In the genomic region with DNA sequence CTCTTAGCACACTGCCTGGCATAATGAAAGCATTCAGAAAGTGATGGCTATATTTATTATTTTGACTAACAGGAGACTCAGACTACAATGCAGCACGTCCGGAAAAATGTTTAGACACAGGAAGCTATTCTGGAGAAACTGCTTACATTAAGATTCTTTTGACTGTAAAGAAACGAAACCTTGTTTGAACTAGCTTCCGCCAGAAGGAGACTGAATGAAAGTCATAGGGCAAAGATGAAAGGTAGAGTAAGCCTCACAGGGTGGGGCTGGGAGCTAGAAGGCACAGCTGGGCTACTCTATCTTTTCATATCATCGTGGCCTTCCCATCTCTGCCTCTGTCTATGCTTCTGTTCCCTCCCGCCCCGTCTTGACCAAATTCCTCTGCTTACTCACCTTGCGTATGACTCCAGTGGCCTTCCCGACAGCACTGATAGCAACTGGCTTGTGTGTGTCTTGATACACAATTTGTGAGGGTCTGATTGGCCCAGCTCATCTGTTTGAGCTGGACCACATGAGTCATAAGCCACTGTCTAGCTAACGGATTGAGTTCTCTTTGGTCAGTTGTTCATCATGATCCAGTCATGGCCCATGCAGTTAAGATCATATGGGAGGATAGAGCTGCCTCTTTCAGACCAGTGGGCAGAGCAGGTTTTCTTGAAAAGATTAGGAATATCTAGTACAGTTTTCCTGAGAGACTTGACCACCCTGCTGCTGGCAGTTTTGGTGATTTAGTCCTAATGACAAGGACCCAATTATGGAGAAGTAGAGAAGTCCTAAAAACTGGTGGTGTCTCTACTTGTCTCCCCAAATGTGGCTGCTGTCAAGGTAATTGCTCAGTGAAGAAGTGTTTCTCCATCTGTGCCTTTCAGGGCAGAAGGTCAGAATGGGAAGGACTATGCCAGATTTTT, we compare ENCODE assay signal across 8 cellular contexts.
A peak's percentile ranks its signal among the peaks of the same experiment; 100 is the strongest.
DNase-seq lines count a peak whose midpoint lies in the region; ATAC-seq, FAIRE-seq and TF ChIP-seq lines count a peak whose summit lies in the region.

No MANE protein-coding gene starts in this region.

- no peak for TF ChIP-seq EP300 in sigmoid colon (IDR thresholded peaks at IDR 0.05)

- H3K36me3 ChIP-seq in endothelial cell of umbilical vein (ENCODE audit: control insufficient read depth in 2 of 2, extremely low read depth in 1 of 2, insufficient read depth in 2 of 2, low read length in 2 of 2) (no peaks in the 10 kb centered on the region), sigmoid colon (no peaks in the 10 kb centered on the region), kidney (ENCODE audit: control insufficient read depth in 1 of 2, insufficient read depth in 2 of 2, low read length in 2 of 2) (peaks cover 0 to 3% of the 10 kb centered on the region in 2 donors)

- POLR2A ChIA-PET in endothelial cell of umbilical vein (lab: Charles Lee), result no interaction called here

- TF ChIP-seq POLR2A in endothelial cell of umbilical vein (IDR thresholded peaks at IDR 0.05; ENCODE audit: low read depth, low read length), result no peak
- TF ChIP-seq POLR2A in sigmoid colon (IDR thresholded peaks at IDR 0.05), result no peak

- TSS peak; percentile 88 for BruUV-seq in endothelial cell of umbilical vein (replicated peaks; lab: Mats Ljungman, UMichigan)

- ATAC-seq in HG02759 (IDR thresholded peaks at IDR 0.05; ENCODE audit: unreplicated experiment), result no peak

- peak overlapping the region; percentile 81 for H3K27ac ChIP-seq in endothelial cell of umbilical vein (ENCODE audit: insufficient read depth, low read depth, low read length)
- H3K27ac ChIP-seq in sigmoid colon, result peak overlapping the region; percentile 68 to 84 (median 80)
- H3K27ac ChIP-seq in kidney (ENCODE audit: low read depth in 2 of 2, low read length in 2 of 2), result peak overlapping the region in 1 of 2 donors; percentile 59

- peak overlapping the region; percentile 2 for H2AFZ ChIP-seq in endothelial cell of umbilical vein (ENCODE audit: low read depth, low read length)

- H3K79me2 ChIP-seq in endothelial cell of umbilical vein (ENCODE audit: control insufficient read depth, insufficient read depth, low read length), result no peaks in the 10 kb centered on the region

- TF ChIP-seq CTCF in endothelial cell of umbilical vein (IDR thresholded peaks at IDR 0.05; ENCODE audit: extremely low read depth in 1 of 2, insufficient read depth in 1 of 2, low read depth in 1 of 2, low read length in 2 of 2) (no peak), sigmoid colon (IDR thresholded peaks at IDR 0.05) (no peak), kidney (IDR thresholded peaks at IDR 0.05; ENCODE audit: borderline replicate concordance, extremely low read depth, insufficient read depth) (no peak)

- CTCF ChIA-PET in endothelial cell of umbilical vein (lab: Charles Lee), result interaction anchor here (0.8 to 2.7 kb wide), 10 partner anchors 9 to 460 kb away, joined by 3 to 27 read pairs (median 4); no protein-coding TSS in a partner anchor

- H3K9me3 ChIP-seq in endothelial cell of umbilical vein (replicated peaks; ENCODE audit: control insufficient read depth, insufficient read depth, low read length), result no peaks in the 10 kb centered on the region
- H3K9me3 ChIP-seq in sigmoid colon, result no peaks in the 10 kb centered on the region
- no peaks in the 10 kb centered on the region for H3K9me3 ChIP-seq in kidney (ENCODE audit: control insufficient read depth in 1 of 2, low read length in 2 of 2)

- H3K4me3 ChIP-seq in endothelial cell of umbilical vein (replicated peaks in 1 of 3; ENCODE audit: insufficient read depth in 1 of 3, low read depth in 1 of 3, low read length in 3 of 3), result peak overlapping the region in 1 of 3 experiments; percentile 34
- no peak overlapping the region for H3K4me3 ChIP-seq in sigmoid colon
- H3K4me3 ChIP-seq in kidney (ENCODE audit: low read length in 2 of 2), result no peak overlapping the region

- peak overlapping the region; percentile 76 for H3K4me2 ChIP-seq in endothelial cell of umbilical vein (ENCODE audit: insufficient read depth, low read length)

- H3K27me3 ChIP-seq in endothelial cell of umbilical vein (ENCODE audit: control insufficient read depth in 2 of 2, insufficient read depth in 2 of 2, low read length in 2 of 2) (no peaks in the 10 kb centered on the region), sigmoid colon (no peaks in the 10 kb centered on the region)

- intact Hi-C loops in endothelial cell of umbilical vein (cut with micrococcal nuclease), result loop anchor here (1.0 to 2.0 kb wide), 7 partner anchors 31 to 151 kb away; a partner anchor contains a TSS
- intact Hi-C loops in sigmoid colon (cut with DNase I), result loop anchor here (2.0 kb wide), 1 partner anchor 31 kb away; no protein-coding TSS in a partner anchor
- intact Hi-C loops in kidney (cut with DNase I), result no loop called here

- H3K9ac ChIP-seq in endothelial cell of umbilical vein (replicated peaks; ENCODE audit: extremely low read depth, insufficient read depth, low read length) (peak overlapping the region; percentile 35), kidney (ENCODE audit: low read length in 2 of 2) (no peak overlapping the region)

- DNase-seq in HCEC 1CT, result peak; percentile 100
- DNase-seq in activated CD4-positive, alpha-beta T cell treated with anti-CD3 and anti-CD28 coated beads for 1 hour, result peak; percentile 34
- peak; percentile 83 for DNase-seq in endothelial cell of umbilical vein (ENCODE audit: low read depth, low spot score)
- no peak for DNase-seq in sigmoid colon
- no peak for DNase-seq in 8988T
- no peak for DNase-seq in kidney
- DNase-seq in SK-N-DZ (ENCODE audit: low spot score), result no peak

- FAIRE-seq in endothelial cell of umbilical vein (lab: Jason Lieb, UNC), result peak; percentile 92
- no peak for FAIRE-seq in kidney (lab: Jason Lieb, UNC)

- H3K4me1 ChIP-seq in endothelial cell of umbilical vein (ENCODE audit: control insufficient read depth, extremely low read depth, insufficient read depth, low read length) (peaks cover 33% of the 10 kb centered on the region), sigmoid colon (peaks cover 0 to 48% (median 43%) of the 10 kb centered on the region in 4 donors), kidney (ENCODE audit: control insufficient read depth in 1 of 2, insufficient read depth in 1 of 2, low read depth in 1 of 2, low read length in 2 of 2) (peaks cover 0 to 7% of the 10 kb centered on the region in 2 donors)

- WGBS in sigmoid colon, 2 donors, result 55 to 73% methylated on average over 10 of the region's 10 CpGs

- H3K9me1 ChIP-seq in endothelial cell of umbilical vein (replicated peaks; ENCODE audit: control insufficient read depth, extremely low read depth, insufficient read depth, low read length), result no peaks in the 10 kb centered on the region

- dilution Hi-C loops in endothelial cell of umbilical vein (cut with MboI; ENCODE audit: extremely low pct_ligation_motif_present, low sequenced_read_pairs), result no loop called here

- H4K20me1 ChIP-seq in endothelial cell of umbilical vein (replicated peaks; ENCODE audit: control insufficient read depth, extremely low read depth, insufficient read depth, low read length), result no peaks in the 10 kb centered on the region

TF ChIP-seq in endothelial cell of umbilical vein, 7 proteins besides CTCF, POLR2A, EP300 and RAD21:
- TF ChIP-seq GATA2 (IDR thresholded peaks at IDR 0.05; ENCODE audit: insufficient read depth, insufficient read length, low read depth, low read length) (peak; percentile 81), MYC (IDR thresholded peaks at IDR 0.05; ENCODE audit: low read depth, low read length) (no peak), EZH2 (IDR thresholded peaks at IDR 0.05; ENCODE audit: borderline replicate concordance, low read depth, low read length, severe bottlenecking) (no peak), JUN (IDR thresholded peaks at IDR 0.05; ENCODE audit: borderline replicate concordance, insufficient read depth, insufficient read length, low read depth) (peak; percentile 33), FOS (IDR thresholded peaks at IDR 0.05; ENCODE audit: borderline replicate concordance, insufficient read depth, low read length) (peak; percentile 97), POLR2AphosphoS5 (IDR thresholded peaks at IDR 0.05; ENCODE audit: insufficient read depth, low read depth, low read length) (peak; percentile 77)
- TF ChIP-seq, protein P1, sequence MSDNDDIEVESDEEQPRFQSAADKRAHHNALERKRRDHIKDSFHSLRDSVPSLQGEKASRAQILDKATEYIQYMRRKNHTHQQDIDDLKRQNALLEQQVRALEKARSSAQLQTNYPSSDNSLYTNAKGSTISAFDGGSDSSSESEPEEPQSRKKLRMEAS (IDR thresholded peaks at IDR 0.05; ENCODE audit: insufficient read depth, insufficient read length), result no peak

Comparison
In these comparisons a context has a peak if more than half of its experiments do, and no peak if none do; other contexts are left out.
1. DNase-seq: peak in HCEC 1CT (single experiment), activated CD4-positive, alpha-beta T cell treated with anti-CD3 and anti-CD28 coated beads for 1 hour (single experiment) and endothelial cell of umbilical vein (single experiment); none in sigmoid colon (single experiment), 8988T (single experiment), kidney (single experiment) and SK-N-DZ (single experiment).